ENCODE assay signal across 21 cellular contexts in genomic region chr10:75303045-75303777, GRCh38.
"Had no signal": no experiment of that assay in that cellular context is flagged by ENCODE, and none has a peak within 500 bp of the region (broad histone marks: within the 10 kb centered on the region; RNA-seq: fewer than 3 reads in every experiment).

No MANE protein-coding gene starts in this region.

- H3K27me3 ChIP-seq: colonic mucosa, sigmoid colon, stomach, thyroid gland, vagina had no signal

- DNase-seq: colonic mucosa; effector CD8-positive, alpha-beta T cell; endodermal cell; head of caudate nucleus; mesenchymal stem cell; midbrain; naive thymus-derived CD4-positive, alpha-beta T cell; right cardiac atrium; sigmoid colon; stimulated activated CD4-positive, alpha-beta T cell treated with anti-CD3 and anti-CD28 coated beads, Interleukin-2, amount 100 ng/mL, for 24 hours; stimulated activated CD4-positive, alpha-beta T cell treated with anti-CD3 and anti-CD28 coated beads, Interleukin-4, amount 100 ng/mL, for 24 hours; stimulated activated naive CD4-positive, alpha-beta T cell treated with Interleukin-2 at 50 U/mL for 16 hours; stomach; thyroid gland; trophoblast cell had no signal

- H2AFZ ChIP-seq: neural progenitor cell had no signal

- ATAC-seq: naive thymus-derived CD4-positive, alpha-beta T cell; stimulated activated effector memory CD8-positive, alpha-beta T cell treated with anti-CD3 and anti-CD28 coated beads, Interleukin-12 subunit alpha, Interleukin-12 subunit beta, amount 100 ng/mL, for 72 hours had no signal

- H3K27ac ChIP-seq: colonic mucosa, neural progenitor cell, prostate gland, sigmoid colon, stomach, thyroid gland, vagina had no signal

- H3K36me3 ChIP-seq: colonic mucosa, neural progenitor cell, prostate gland, sigmoid colon, stomach, thyroid gland, vagina had no signal

- H3K4me1 ChIP-seq: colonic mucosa, neural progenitor cell, prostate gland, sigmoid colon, stomach, thyroid gland, vagina had no signal

- H3K4me3 ChIP-seq: colonic mucosa, neural progenitor cell, prostate gland, sigmoid colon, stomach, thyroid gland, vagina had no signal

- H3K9me3 ChIP-seq: colonic mucosa, prostate gland, thyroid gland, vagina had no signal

- H3K9ac ChIP-seq: neural progenitor cell had no signal

- FAIRE-seq: frontal cortex, keratinocyte had no signal

- H3K4me2 ChIP-seq: neural progenitor cell had no signal
